1 cellular context compared by ENCODE assay signal in genomic region chr9:38030658-38031057, GRCh38.
TF ChIP-seq lines count a peak whose summit lies in the region.

No MANE protein-coding gene starts in this region.

TF ChIP-seq in IMR-90, 13 proteins besides CTCF, POLR2A, EP300 and RAD21 (continued from another document):
- TF ChIP-seq RFX5 (IDR thresholded peaks at IDR 0.05; ENCODE audit: low read depth, low read length) (no peak), MAZ (IDR thresholded peaks at IDR 0.05; ENCODE audit: borderline replicate concordance, low read depth, low read length) (no peak), SMC3 (IDR thresholded peaks at IDR 0.05; ENCODE audit: low read depth, low read length) (no peak), ELK1 (IDR thresholded peaks at IDR 0.05; ENCODE audit: borderline replicate concordance, low read depth, low read length) (no peak), MXI1 (IDR thresholded peaks at IDR 0.05; ENCODE audit: borderline replicate concordance, low read depth, low read length) (no peak), CEBPB (IDR thresholded peaks at IDR 0.05; ENCODE audit: low read depth, low read length) (no peak), MAFK (IDR thresholded peaks at IDR 0.05; ENCODE audit: low read depth, low read length) (no peak), USF2 (IDR thresholded peaks at IDR 0.05; ENCODE audit: low read depth, low read length) (no peak), BHLHE40 (IDR thresholded peaks at IDR 0.05; ENCODE audit: low read depth, low read length) (no peak), FOS (IDR thresholded peaks at IDR 0.05; ENCODE audit: low read depth, low read length) (no peak), NFE2L2 (IDR thresholded peaks at IDR 0.05; ENCODE audit: low read depth, low read length) (no peak)
TF ChIP-seq in IMR-90: peak in this region for 0.
